In genomic region chr1:106952766-106953165, GRCh38 we compare ENCODE assay signal across 1 cellular context.
TF ChIP-seq lines count a peak whose summit lies in the region.

No MANE protein-coding gene starts in this region.

TF ChIP-seq in GM23338, 12 proteins besides CTCF, POLR2A, EP300 and RAD21 (continued from another document):
- TF ChIP-seq ETS1 (IDR thresholded peaks at IDR 0.05) (no peak), REST (IDR thresholded peaks at IDR 0.05; ENCODE audit: unreplicated experiment) (no peak)
TF ChIP-seq in GM23338: peak in this region for 0.
